ENCODE assay signal across 8 cellular contexts in the genomic region with DNA sequence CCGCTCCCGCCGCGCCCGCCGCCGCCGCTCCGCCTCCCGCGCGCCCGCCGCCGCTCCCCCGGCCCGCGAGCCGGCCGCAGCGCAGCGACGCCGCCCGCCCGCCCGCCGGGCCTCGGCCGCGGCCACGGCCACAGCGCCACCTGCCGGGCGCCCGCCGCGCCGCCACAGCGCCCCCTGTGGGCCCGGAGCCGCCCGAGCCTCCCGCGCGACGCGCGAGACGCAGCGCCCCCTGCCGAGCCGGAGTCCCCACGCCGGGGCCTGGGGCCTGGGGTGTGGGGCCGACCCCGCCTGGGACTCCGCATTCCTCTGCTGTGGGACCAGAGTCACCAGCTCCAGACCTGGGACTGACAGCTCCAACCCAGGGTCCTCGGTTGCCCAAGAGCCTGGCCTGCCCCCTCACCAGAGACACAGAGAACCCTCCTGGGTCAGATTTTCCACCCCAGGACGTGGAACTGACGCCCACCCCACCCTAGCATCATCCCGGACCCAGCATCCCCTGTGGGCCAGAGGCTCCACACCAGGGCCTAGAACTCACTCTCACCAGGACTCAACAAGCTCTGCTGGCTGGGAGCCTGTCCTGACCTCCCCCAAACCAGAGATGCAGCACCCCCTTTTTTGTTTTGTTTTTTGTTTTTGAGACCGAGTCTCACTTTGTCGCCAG. TPM values are rescaled to one million over a fixed set of nuclear protein-coding genes. Genes with fewer than 3 reads are reported as not detected.
DNase-seq lines count a peak whose midpoint lies in the region; ATAC-seq and TF ChIP-seq lines count a peak whose summit lies in the region.

RAPGEF1 (minus strand) TSS at position 89 of the 661 bp plus-strand sequence. CDS start 246 bp downstream, outside the sequence.

- peak; percentile 47 for ATAC-seq in HG02610 (IDR thresholded peaks at IDR 0.05; ENCODE audit: unreplicated experiment)
- ATAC-seq in stimulated activated memory B cell treated with anti-CD40 and anti-IgM and Interleukin-4, amounts not matched to agents 10 μg/mL and 1 μg/mL and 100 μg/mL, for 72 hours, result peak; percentile 85

- peak within 1 kb of the TSS; percentile 93 for H3K4me3 Mint-ChIP-seq in stimulated activated memory B cell treated with anti-CD40 and anti-IgM and Interleukin-4, amounts not matched to agents 10 μg/mL and 1 μg/mL and 100 μg/mL, for 72 hours

- peak within 1 kb of the TSS; percentile 87 for H3K27ac Mint-ChIP-seq in stimulated activated memory B cell treated with anti-CD40 and anti-IgM and Interleukin-4, amounts not matched to agents 10 μg/mL and 1 μg/mL and 100 μg/mL, for 72 hours

- no peaks in the 10 kb centered on the region for H3K9me3 Mint-ChIP-seq in stimulated activated memory B cell treated with anti-CD40 and anti-IgM and Interleukin-4, amounts not matched to agents 10 μg/mL and 1 μg/mL and 100 μg/mL, for 72 hours

- H3K4me1 Mint-ChIP-seq in stimulated activated memory B cell treated with anti-CD40 and anti-IgM and Interleukin-4, amounts not matched to agents 10 μg/mL and 1 μg/mL and 100 μg/mL, for 72 hours, result peaks cover 62% of the 10 kb centered on the region

- peaks cover 14% of the 10 kb centered on the region for H3K36me3 Mint-ChIP-seq in stimulated activated memory B cell treated with anti-CD40 and anti-IgM and Interleukin-4, amounts not matched to agents 10 μg/mL and 1 μg/mL and 100 μg/mL, for 72 hours

- no peaks in the 10 kb centered on the region for H3K27me3 Mint-ChIP-seq in stimulated activated memory B cell treated with anti-CD40 and anti-IgM and Interleukin-4, amounts not matched to agents 10 μg/mL and 1 μg/mL and 100 μg/mL, for 72 hours

- DNase-seq in NCI-H460 (ENCODE audit: extremely low read depth, low read depth) (peak; percentile 33), activated T-cell treated with anti-CD3 and anti-CD28 coated beads for 4 hours (peak; percentile 84), epithelial cell of proximal tubule (ENCODE audit: low read depth) (no peak), myocyte (ENCODE audit: low read depth) (peak; percentile 48), NCI-H226 (no peak)

- TF ChIP-seq CTCF in GM12875 (IDR thresholded peaks at IDR 0.05; ENCODE audit: borderline replicate concordance, insufficient read depth, low read depth, low read length), result peak; percentile 99
- peak; percentile 70 for TF ChIP-seq CTCF in epithelial cell of proximal tubule (conservative IDR thresholded peaks at IDR 0.05; ENCODE audit: low read depth, low read length)

- H3K4me3 ChIP-seq in GM12875 (ENCODE audit: low read depth, low read length), result peak within 1 kb of the TSS; percentile 79
- H3K4me3 ChIP-seq in epithelial cell of proximal tubule (ENCODE audit: low read depth, low read length), result peak within 1 kb of the TSS; percentile 80

RNA-seq across cellular contexts. Expression of gene RAPGEF1, which starts in this region (rescaled TPM):
- total RNA-seq in NCI-H460 (2014; rRNA removed; shearing (Covaris generic)), result 27.7 and 28.7 TPM in 2 replicates
- 15.5 and 32.5 TPM in 2 replicates for polyA plus RNA-seq in NCI-H460 (2014; cell fraction: nucleus; rRNA removed)
- 34.8 and 38.1 TPM in 2 replicates for total RNA-seq in epithelial cell of proximal tubule
- total RNA-seq in myocyte, result 274 and 290 TPM in 2 replicates
- 225 TPM for polyA plus RNA-seq in myocyte (2012)

Comparison
In these comparisons a context has a peak if more than half of its experiments do, and no peak if none do; other contexts are left out.
1. DNase-seq: peak in NCI-H460 (single experiment), activated T-cell treated with anti-CD3 and anti-CD28 coated beads for 4 hours (single experiment) and myocyte (single experiment); none in epithelial cell of proximal tubule (single experiment) and NCI-H226 (single experiment).